Comparison of ENCODE assay signal across 30 cellular contexts in the genomic region with DNA sequence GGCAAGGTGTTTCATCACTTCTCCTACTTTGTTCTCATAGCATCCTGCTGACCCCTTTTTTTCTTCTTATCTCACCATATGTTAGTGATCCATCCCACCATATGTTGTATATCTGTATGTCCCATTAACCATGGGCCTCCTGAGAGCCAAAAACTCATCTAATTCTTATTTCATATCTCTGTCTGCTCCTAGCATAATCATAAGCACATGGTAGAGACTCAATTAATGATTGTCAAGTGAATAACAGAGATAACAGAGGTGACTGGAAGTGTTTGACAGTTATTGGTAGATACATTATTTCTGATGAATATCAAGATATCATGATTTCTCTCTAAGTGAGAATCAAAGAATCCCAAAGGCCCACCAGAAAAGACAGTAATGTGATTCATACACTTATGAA.
"Had no signal": no experiment of that assay in that cellular context is flagged by ENCODE, and none has a peak within 500 bp of the region (broad histone marks: within the 10 kb centered on the region; RNA-seq: fewer than 3 reads in every experiment).

No MANE protein-coding gene starts in this region.

- H3K27me3 ChIP-seq: adrenal gland, ascending aorta, body of pancreas, brain microvascular endothelial cell, breast epithelium, cardiac muscle cell had no signal

- H3K4me3 ChIP-seq: adrenal gland, ascending aorta, body of pancreas, breast epithelium, cardiac muscle cell had no signal

- DNase-seq: activated effector memory CD4-positive, alpha-beta T cell treated with anti-CD3 and anti-CD28 coated beads, Interleukin-2, amount 50 U/mL, for 16 hours; activated effector memory CD4-positive, alpha-beta T cell treated with Interleukin-2 at 50 U/mL for 16 hours; activated gamma-delta T cell; activated gamma-delta T cell treated with Interleukin-2 at 50 U/mL for 16 hours; activated naive CD4-positive, alpha-beta T cell; activated naive CD4-positive, alpha-beta T cell treated with anti-CD3 and anti-CD28 coated beads for 36 hours; activated naive CD4-positive, alpha-beta T cell treated with anti-CD3 and anti-CD28 coated beads, Interleukin-2, amount 10 ng/mL, durations not matched to agents 7 days and 5 days; activated naive CD4-positive, alpha-beta T cell treated with anti-CD3 and anti-CD28 coated beads, Interleukin-2, amount 50 U/mL, for 16 hours; activated naive CD4-positive, alpha-beta T cell treated with Interleukin-2 at 50 U/mL for 16 hours; activated naive CD8-positive, alpha-beta T cell treated with anti-CD3 and anti-CD28 coated beads for 36 hours; activated naive CD8-positive, alpha-beta T cell treated with anti-CD3 and anti-CD28 coated beads, Interleukin-2, amount 10 ng/mL, durations not matched to agents 7 days and 5 days; activated naive CD8-positive, alpha-beta T cell treated with anti-CD3 and anti-CD28 coated beads, Interleukin-2, amount 50 U/mL, for 24 hours; activated T-cell treated with anti-CD3 and anti-CD28 coated beads, Interleukin-2, amount 50 U/mL, for 4 hours; activated T-cell treated with anti-CD3 and anti-CD28 coated beads, Interleukin-2, amount 50 U/mL, for 48 hours; activated T-cell treated with anti-CD3 and anti-CD28 coated beads, Interleukin-2, amount 50 U/mL, for 72 hours; adrenal gland; amniotic stem cell; amygdala; anterior cingulate cortex; aorta; body of pancreas; brain microvascular endothelial cell; caudate nucleus; central memory CD4-positive, alpha-beta T cell; cerebellar nuclear complex had no signal

- ATAC-seq: activated naive CD4-positive, alpha-beta T cell treated with anti-CD3 and anti-CD28 coated beads, Interleukin-2, amount 50 U/mL, for 72 hours; activated naive CD8-positive, alpha-beta T cell treated with anti-CD3 and anti-CD28 coated beads, Interleukin-2, amount 50 U/mL, for 24 hours; activated T-cell treated with anti-CD3 and anti-CD28 coated beads, Interleukin-2, amount 50 U/mL, for 4 hours; activated T-cell treated with anti-CD3 and anti-CD28 coated beads, Interleukin-2, amount 50 U/mL, for 72 hours; activated T-helper 17 cell treated with anti-CD3 and anti-CD28 coated beads, Interleukin-2, amount 50 U/mL, for 72 hours; body of pancreas had no signal

- H3K36me3 ChIP-seq: adrenal gland, ascending aorta, brain microvascular endothelial cell, breast epithelium, cardiac muscle cell had no signal

- H3K4me1 ChIP-seq: adrenal gland, ascending aorta, breast epithelium had no signal

- H3K27ac ChIP-seq: adrenal gland, ascending aorta, body of pancreas, brain microvascular endothelial cell, breast epithelium, cardiac muscle cell had no signal

- H3K9me3 ChIP-seq: adrenal gland, ascending aorta, body of pancreas, breast epithelium had no signal
